Comparison of ENCODE assay signal across 15 cellular contexts in genomic region chr1:237145379-237145778, GRCh38.
"Had no signal": no experiment of that assay in that cellular context is flagged by ENCODE, and none has a peak within 500 bp of the region (broad histone marks: within the 10 kb centered on the region; RNA-seq: fewer than 3 reads in every experiment).

No MANE protein-coding gene starts in this region.

- H3K36me3 ChIP-seq: prostate gland, suprapubic skin had no signal

- H3K27me3 ChIP-seq: foreskin keratinocyte, suprapubic skin had no signal

- DNase-seq: activated CD4-positive, alpha-beta T cell treated with anti-CD3 and anti-CD28 coated beads, Interleukin-2, amount 50 U/mL, for 1 hour; activated CD8-positive, alpha-beta memory T cell treated with anti-CD3 and anti-CD28 coated beads for 24 hours; activated gamma-delta T cell treated with Interleukin-2 at 50 U/mL for 16 hours; amniotic stem cell; central memory CD4-positive, alpha-beta T cell; effector CD8-positive, alpha-beta T cell; foreskin keratinocyte; nephron progenitor cell; stimulated activated CD4-positive, alpha-beta T cell treated with anti-CD3 and anti-CD28 coated beads, Interleukin-12 subunit alpha, Interleukin-12 subunit beta, amount 100 ng/mL, for 4 hours; stimulated activated CD4-positive, alpha-beta T cell treated with anti-CD3 and anti-CD28 coated beads, Interleukin-2, amount 100 ng/mL, for 24 hours; T-helper 9 cell had no signal

- H3K9me3 ChIP-seq: prostate gland, suprapubic skin had no signal

- H3K27ac ChIP-seq: foreskin keratinocyte, prostate gland, suprapubic skin had no signal

- H3K4me3 ChIP-seq: prostate gland, suprapubic skin had no signal

- H3K4me1 ChIP-seq: foreskin keratinocyte, prostate gland, suprapubic skin had no signal

- ATAC-seq: foreskin keratinocyte; sciatic nerve; stimulated activated effector memory CD8-positive, alpha-beta T cell treated with anti-CD3 and anti-CD28 coated beads, Interleukin-12 subunit alpha, Interleukin-12 subunit beta, amount 100 ng/mL, for 72 hours had no signal
